In the genomic region with DNA sequence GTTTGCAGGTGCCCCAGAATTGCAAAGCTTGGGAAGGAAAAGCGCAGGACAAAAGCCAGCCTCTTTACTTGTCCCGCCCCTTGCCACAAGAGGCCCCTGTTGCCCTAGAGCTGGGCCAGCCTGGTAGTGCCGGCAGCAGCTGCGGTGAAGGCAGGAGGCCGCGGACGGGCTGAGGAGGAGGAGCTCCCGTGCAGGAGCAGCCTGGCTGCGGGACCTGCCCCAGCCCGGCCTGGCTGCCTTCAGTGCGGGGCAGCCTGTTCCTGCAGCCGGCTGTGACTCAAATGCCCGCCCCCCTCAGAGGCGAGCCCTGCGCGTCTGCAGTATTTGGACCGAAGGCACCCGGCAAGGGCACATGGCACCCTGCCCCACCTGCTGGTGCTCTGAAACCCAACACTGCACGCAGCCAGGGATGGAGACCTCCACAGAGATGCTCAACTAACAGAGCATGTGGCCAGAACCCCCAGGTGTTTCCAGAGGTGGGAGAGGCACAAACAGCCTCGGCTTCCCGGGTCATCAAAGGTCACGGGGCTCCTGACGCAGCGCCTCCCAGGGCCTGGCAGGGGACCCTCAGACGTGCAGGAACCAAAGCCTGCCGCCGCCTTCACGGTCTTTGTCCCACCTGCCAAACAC, we compare ENCODE assay signal across 9 cellular contexts. TPM values are rescaled to one million over a fixed set of nuclear protein-coding genes. Genes with fewer than 3 reads are reported as not detected.
DNase-seq lines count a peak whose midpoint lies in the region; ATAC-seq and TF ChIP-seq lines count a peak whose summit lies in the region.
"Had no signal": no experiment of that assay in that cellular context is flagged by ENCODE, and none has a peak within 500 bp of the region (broad histone marks: within the 10 kb centered on the region; RNA-seq: fewer than 3 reads in every experiment).

No MANE protein-coding gene starts in this region.

- H3K36me3 Mint-ChIP-seq in CD4-positive, alpha-beta memory T cell: peaks cover 20 to 54% of the 10 kb centered on the region in 2 donors

- CTCF ChIA-PET in CD4-positive, alpha-beta memory T cell (lab: Charles Lee; ENCODE audit: partially characterized antibody): interaction anchor here (0.6 to 2.0 kb wide), 10 partner anchors 9 to 423 kb away, joined by 3 to 8 read pairs (median 4); no protein-coding TSS in a partner anchor

- peaks cover 0 to 2% (median 0%) of the 10 kb centered on the region in 8 donors for H3K9me3 Mint-ChIP-seq in CD4-positive, alpha-beta memory T cell

- H3K27ac ChIP-seq in CD4-positive, alpha-beta memory T cell (ENCODE audit: low read depth, low read length): no peak overlapping the region
- H3K27ac ChIP-seq in body of pancreas (no peak overlapping the region), iPS-20b (ENCODE audit: low read length) (no peak overlapping the region), skeletal muscle tissue (ENCODE audit: low read depth, low read length) (no peak overlapping the region)
- H3K27ac ChIP-seq: KMS-11 had no signal

- intact Hi-C loops in CD4-positive, alpha-beta memory T cell (cut with micrococcal nuclease): loop anchor here (1.0 kb wide), 1 partner anchor 174 kb away; no protein-coding TSS in a partner anchor
- intact Hi-C loops in body of pancreas (cut with DNase I): no loop called here

- peak; percentile 38 to 60 (median 56) for DNase-seq in CD4-positive, alpha-beta memory T cell
- DNase-seq in RPMI7951 (ENCODE audit: low read depth) (peak; percentile 67), body of pancreas (peak; percentile 61 to 73 (median 70)), HK-2 (ENCODE audit: unreplicated experiment) (no peak)

- H3K4me3 ChIP-seq in CD4-positive, alpha-beta memory T cell (ENCODE audit: low read length in 2 of 2): no peak overlapping the region
- H3K4me3 ChIP-seq in body of pancreas: no peak overlapping the region
- peak overlapping the region; percentile 24; the same call in 1 of the 2 replicates for H3K4me3 ChIP-seq in iPS-20b (ENCODE audit: low read length)
- peak overlapping the region in 1 of 3 donors; percentile 2 for H3K4me3 ChIP-seq in skeletal muscle tissue (ENCODE audit: low read length in 3 of 3)

- H3K4me1 ChIP-seq in CD4-positive, alpha-beta memory T cell (ENCODE audit: insufficient read depth, low read length): no peaks in the 10 kb centered on the region
- H3K4me1 ChIP-seq in body of pancreas (peaks cover 8% of the 10 kb centered on the region), iPS-20b (ENCODE audit: insufficient read depth, low read length) (no peaks in the 10 kb centered on the region; the same call in 1 of the 2 replicates), skeletal muscle tissue (ENCODE audit: control insufficient read depth in 3 of 3, insufficient read depth in 3 of 3, low read length in 3 of 3) (peaks cover 13 to 30% (median 24%) of the 10 kb centered on the region in 3 donors)

- TF ChIP-seq CTCF in body of pancreas (IDR thresholded peaks at IDR 0.05): peak in 4 of 7 experiments; percentile 10 to 52 (median 46)

- POLR2A ChIA-PET in CD4-positive, alpha-beta memory T cell (lab: Charles Lee; ENCODE audit: partially characterized antibody): interaction anchor here (1.0 to 1.4 kb wide), 2 partner anchors 28 to 68 kb away, joined by 3 to 5 read pairs; no protein-coding TSS in a partner anchor

- H3K27me3 ChIP-seq in CD4-positive, alpha-beta memory T cell (ENCODE audit: insufficient read depth, low read length): no peaks in the 10 kb centered on the region
- no peaks in the 10 kb centered on the region for H3K27me3 ChIP-seq in body of pancreas
- H3K27me3 ChIP-seq in iPS-20b (ENCODE audit: insufficient read depth, low read length): no peaks in the 10 kb centered on the region
- H3K27me3 ChIP-seq in skeletal muscle tissue (ENCODE audit: control insufficient read depth in 3 of 3, insufficient read depth in 3 of 3, low read length in 3 of 3): no peaks in the 10 kb centered on the region

- H3K9me3 ChIP-seq in CD4-positive, alpha-beta memory T cell (ENCODE audit: control insufficient read depth in 1 of 2, low read length in 2 of 2): no peaks in the 10 kb centered on the region
- H3K9me3 ChIP-seq in body of pancreas: no peaks in the 10 kb centered on the region
- H3K9me3 ChIP-seq in iPS-20b (ENCODE audit: insufficient read depth, low read depth, low read length): no peaks in the 10 kb centered on the region
- H3K9me3 ChIP-seq in skeletal muscle tissue (ENCODE audit: control insufficient read depth in 3 of 3, low read length in 3 of 3): no peaks in the 10 kb centered on the region

- peak overlapping the region in 1 of 8 donors; percentile 31 for H3K4me3 Mint-ChIP-seq in CD4-positive, alpha-beta memory T cell

- peak overlapping the region in 3 of 7 donors; percentile 25 to 55 (median 40) for H3K27ac Mint-ChIP-seq in CD4-positive, alpha-beta memory T cell

- no peak for TF ChIP-seq POLR2A in body of pancreas (IDR thresholded peaks at IDR 0.05)

- peaks cover 0 to 14% (median 0%) of the 10 kb centered on the region in 4 donors for H3K4me1 Mint-ChIP-seq in CD4-positive, alpha-beta memory T cell

- no peaks in the 10 kb centered on the region for H3K27me3 Mint-ChIP-seq in CD4-positive, alpha-beta memory T cell

- ATAC-seq in GM19035 (IDR thresholded peaks at IDR 0.05; ENCODE audit: unreplicated experiment): peak; percentile 68
- ATAC-seq in HG03159 (IDR thresholded peaks at IDR 0.05; ENCODE audit: unreplicated experiment): peak; percentile 83
- ATAC-seq in body of pancreas: peak; percentile 82

- H3K9ac ChIP-seq in iPS-20b (ENCODE audit: low read depth, low read length): no peak overlapping the region
- peak overlapping the region in 2 of 3 donors; percentile 40 to 57 for H3K9ac ChIP-seq in skeletal muscle tissue (ENCODE audit: low read depth in 1 of 3, low read length in 3 of 3)
- H3K9ac ChIP-seq: KMS-11 had no signal

- H3K36me3 ChIP-seq in CD4-positive, alpha-beta memory T cell (ENCODE audit: insufficient read depth, low read length): peaks cover 21% of the 10 kb centered on the region
- peaks cover 10 to 14% of the 10 kb centered on the region in 2 donors for H3K36me3 ChIP-seq in body of pancreas (replicated peaks in 1 of 2; ENCODE audit: insufficient read depth in 1 of 2, low read depth in 2 of 2)
- peaks cover 45% of the 10 kb centered on the region for H3K36me3 ChIP-seq in iPS-20b (ENCODE audit: insufficient read depth, low read depth, low read length)
- H3K36me3 ChIP-seq in skeletal muscle tissue (ENCODE audit: control insufficient read depth in 3 of 3, insufficient read depth in 3 of 3, low read length in 3 of 3): peaks cover 28 to 47% (median 46%) of the 10 kb centered on the region in 3 donors

- 43% methylated on average over 28 of the region's 28 CpGs; no CpG with 5 or more reads in 1 of the 2 donors for WGBS in body of pancreas, 2 donors

RNA-seq across cellular contexts. Expression of a gene that starts 29.7 kb away (rescaled TPM):
- total RNA-seq in CD4-positive, alpha-beta memory T cell: 10 to 100 TPM; 32.6 to 33.4 TPM
- 10 to 100 TPM; 20.4 TPM for polyA plus RNA-seq in CD4-positive, alpha-beta memory T cell
- 12.0 and 14.0 TPM in 2 replicates for total RNA-seq in RPMI7951 (2014; rRNA removed; shearing (Covaris generic))
- total RNA-seq in body of pancreas: 10 to 100 TPM; 23.4 to 27.5 TPM
- total RNA-seq in skeletal muscle tissue: 13.0 TPM
